ENCODE assay signal across 12 cellular contexts in genomic region chr1:97904528-97904927, GRCh38. TPM values are rescaled to one million over a fixed set of nuclear protein-coding genes. Genes with fewer than 3 reads are reported as not detected.
DNase-seq lines count a peak whose midpoint lies in the region; ATAC-seq and TF ChIP-seq lines count a peak whose summit lies in the region.
"Had no signal": no experiment of that assay in that cellular context is flagged by ENCODE, and none has a peak within 500 bp of the region (broad histone marks: within the 10 kb centered on the region; RNA-seq: fewer than 3 reads in every experiment).

No MANE protein-coding gene starts in this region.

- H3K4me1 Mint-ChIP-seq in brain: peaks cover 4% of the 10 kb centered on the region

- peak overlapping the region in 3 of 5 experiments; percentile 37 to 85 (median 43) for H3K27ac Mint-ChIP-seq in brain
- H3K27ac Mint-ChIP-seq: naive B cell had no signal

- no peaks in the 10 kb centered on the region for H3K27me3 ChIP-seq in neutrophil
- H3K27me3 ChIP-seq in gastrocnemius medialis: no peaks in the 10 kb centered on the region

- H3K4me3 ChIP-seq in neutrophil (ENCODE audit: low read depth in 1 of 2, low read length in 1 of 2) (peak overlapping the region in 1 of 2 experiments; percentile 16), gastrocnemius medialis (no peak overlapping the region)

- TF ChIP-seq CTCF in brain (conservative IDR thresholded peaks at IDR 0.05) (no peak), neutrophil (IDR thresholded peaks at IDR 0.05) (no peak), gastrocnemius medialis (IDR thresholded peaks at IDR 0.05 in 4 of 5, conservative IDR thresholded peaks at IDR 0.05 in 1 of 5) (no peak)

- ATAC-seq in HG03097 (IDR thresholded peaks at IDR 0.05; ENCODE audit: low FRiP score, unreplicated experiment): no peak
- ATAC-seq in gastrocnemius medialis: no peak

- peak overlapping the region in 1 of 5 experiments; percentile 44 for H3K4me3 Mint-ChIP-seq in brain
- H3K4me3 Mint-ChIP-seq: naive B cell had no signal

- H3K4me1 ChIP-seq in neutrophil (ENCODE audit: control insufficient read depth in 1 of 2, insufficient read depth in 1 of 2, low read depth in 1 of 2, low read length in 1 of 2) (peaks cover 85 to 86% of the 10 kb centered on the region in 2 experiments), gastrocnemius medialis (peaks cover 19 to 33% of the 10 kb centered on the region in 2 donors)

- in situ Hi-C loops in gastrocnemius medialis (cut with MboI; ENCODE audit: low sequenced_read_pairs in 4 of 4): no loop called here

- no peaks in the 10 kb centered on the region for H3K36me3 ChIP-seq in neutrophil
- H3K36me3 ChIP-seq in gastrocnemius medialis: no peaks in the 10 kb centered on the region

- intact Hi-C loops in gastrocnemius medialis (cut with DNase I; ENCODE audit: low total_unique reads): no loop called here

- no peaks in the 10 kb centered on the region for H3K9me3 Mint-ChIP-seq in brain

- DNase-seq in NCI-H1105 treated with DMSO at 0.1 percent for 48 hours (lab: John Stamatoyannopoulos, UW) (peak; percentile 67), NCI-H1105 (lab: John Stamatoyannopoulos, UW) (no peak), HPDE6-E6E7 (ENCODE audit: extremely low spot score) (peak; percentile 4), AG08396 (ENCODE audit: low spot score) (no peak), gastrocnemius medialis (no peak)
- DNase-seq: anterior cingulate cortex, naive B cell, NCI-H1417 treated with DMSO at 0.1 percent for 48 hours had no signal

- H3K27me3 Mint-ChIP-seq in brain: no peaks in the 10 kb centered on the region
- H3K27me3 Mint-ChIP-seq: naive B cell had no signal

- H3K27ac ChIP-seq in neutrophil: peak overlapping the region; percentile 59
- no peak overlapping the region for H3K27ac ChIP-seq in gastrocnemius medialis
- H3K27ac ChIP-seq: HL-60 had no signal

- H3K36me3 Mint-ChIP-seq in brain: no peaks in the 10 kb centered on the region

- no peak for TF ChIP-seq POLR2A in gastrocnemius medialis (IDR thresholded peaks at IDR 0.05)

- H3K9me3 ChIP-seq in neutrophil (no peaks in the 10 kb centered on the region), gastrocnemius medialis (no peaks in the 10 kb centered on the region)

RNA-seq across cellular contexts. Expression of gene DPYD, which starts 16.3 kb away (rescaled TPM):
- polyA plus RNA-seq in brain (ENCODE audit: insufficient read depth, low read depth, low replicate concordance): 1.3 TPM
- 10 to 100 TPM in 2 of 4 donors, 1 to 10 TPM in 2; 4.6 to 13.9 (median 9.1) TPM for total RNA-seq in gastrocnemius medialis

Comparison
In these comparisons a context has a peak if more than half of its experiments do, and no peak if none do; other contexts are left out.
1. DNase-seq: peak in NCI-H1105 treated with DMSO at 0.1 percent for 48 hours (single experiment) and HPDE6-E6E7 (single experiment); none in NCI-H1105 (single experiment), AG08396 (single experiment) and gastrocnemius medialis (0 of 2).